ENCODE assay signal across 1 cellular context in genomic region chr10:62804384-62805138, GRCh38.
TF ChIP-seq lines count a peak whose summit lies in the region.

Gene ADO, plus strand, starts transcription at chr10:62804720. Its CDS starts 340 bp downstream, at chr10:62805060.

TF ChIP-seq in K562, 482 proteins besides CTCF, POLR2A, EP300 and RAD21 (continued from another document and continues in another):
- TF ChIP-seq STAT6 (CRISPR knock-in tag; IDR thresholded peaks at IDR 0.05) (no peak), PREB (CRISPR knock-in tag; IDR thresholded peaks at IDR 0.05) (no peak), CLOCK (CRISPR knock-in tag; IDR thresholded peaks at IDR 0.05; ENCODE audit: borderline replicate concordance) (no peak), CBX8 (IDR thresholded peaks at IDR 0.05; ENCODE audit: borderline replicate concordance, extremely low read depth, low read depth, low read length, poor library complexity, severe bottlenecking) (no peak), SMAD3 (CRISPR knock-in tag; conservative IDR thresholded peaks at IDR 0.05) (0 out of 2 replicates have a peak, but pooled peaks have one; percentile 55), PCBP2 (IDR thresholded peaks at IDR 0.05; ENCODE audit: low read depth, low read length, poor library complexity, severe bottlenecking) (no peak), POLR2H (tag; IDR thresholded peaks at IDR 0.05; ENCODE audit: low read depth) (peak; percentile 41; the same call in 1 of the 2 replicates), ZNF280A (IDR thresholded peaks at IDR 0.05; ENCODE audit: low read depth, partially characterized antibody) (no peak), ZBTB34 (CRISPR knock-in tag; IDR thresholded peaks at IDR 0.05) (no peak), HMG20B (CRISPR knock-in tag; IDR thresholded peaks at IDR 0.05) (0 out of 2 replicates have a peak, but pooled peaks have one; percentile 71), HMBOX1 (IDR thresholded peaks at IDR 0.05) (no peak), MEF2D (tag; conservative IDR thresholded peaks at IDR 0.05; ENCODE audit: low read depth) (no peak), MCM2 (IDR thresholded peaks at IDR 0.05; ENCODE audit: low read depth) (no peak), E2F8 (IDR thresholded peaks at IDR 0.05; ENCODE audit: low read depth, partially characterized antibody) (peak; percentile 67), ZNF512 (tag; IDR thresholded peaks at IDR 0.05) (no peak), STAT5A (IDR thresholded peaks at IDR 0.05; ENCODE audit: borderline replicate concordance, low read length) (no peak), NCOR1 (IDR thresholded peaks at IDR 0.05) (no peak), E2F5 (CRISPR knock-in tag; IDR thresholded peaks at IDR 0.05) (no peak), PHF20 (IDR thresholded peaks at IDR 0.05; ENCODE audit: partially characterized antibody) (peak; percentile 95), MNT (conservative IDR thresholded peaks at IDR 0.05) (peak; percentile 71 to 81), ZNF766 (CRISPR knock-in tag; conservative IDR thresholded peaks at IDR 0.05) (peak; percentile 68), ARID2 (IDR thresholded peaks at IDR 0.05) (no peak), PHB (CRISPR knock-in tag; IDR thresholded peaks at IDR 0.05) (no peak), NCOA1 (IDR thresholded peaks at IDR 0.05; ENCODE audit: low read depth) (no peak), CHAMP1 (IDR thresholded peaks at IDR 0.05) (peak; percentile 36; the same call in 1 of the 2 replicates), GABPB2 (CRISPR knock-in tag; conservative IDR thresholded peaks at IDR 0.05) (no peak), SRSF9 (IDR thresholded peaks at IDR 0.05; ENCODE audit: borderline replicate concordance, low read depth, low read length) (no peak), MCM3 (IDR thresholded peaks at IDR 0.05) (no peak), ELF2 (CRISPR knock-in tag; IDR thresholded peaks at IDR 0.05) (no peak), TFE3 (CRISPR knock-in tag; IDR thresholded peaks at IDR 0.05) (no peak), ERF (CRISPR knock-in tag; IDR thresholded peaks at IDR 0.05) (no peak), PPARD (CRISPR knock-in tag; IDR thresholded peaks at IDR 0.05) (no peak), DIDO1 (tag; IDR thresholded peaks at IDR 0.05; ENCODE audit: low read depth) (peak; percentile 86), SRSF1 (IDR thresholded peaks at IDR 0.05; ENCODE audit: low read depth, low read length) (no peak), MECOM (CRISPR knock-in tag; IDR thresholded peaks at IDR 0.05) (0 out of 2 replicates have a peak, but pooled peaks have one; percentile 23), ZNF586 (CRISPR knock-in tag; conservative IDR thresholded peaks at IDR 0.05) (no peak)
